12 cellular contexts compared by ENCODE assay signal in the genomic region with DNA sequence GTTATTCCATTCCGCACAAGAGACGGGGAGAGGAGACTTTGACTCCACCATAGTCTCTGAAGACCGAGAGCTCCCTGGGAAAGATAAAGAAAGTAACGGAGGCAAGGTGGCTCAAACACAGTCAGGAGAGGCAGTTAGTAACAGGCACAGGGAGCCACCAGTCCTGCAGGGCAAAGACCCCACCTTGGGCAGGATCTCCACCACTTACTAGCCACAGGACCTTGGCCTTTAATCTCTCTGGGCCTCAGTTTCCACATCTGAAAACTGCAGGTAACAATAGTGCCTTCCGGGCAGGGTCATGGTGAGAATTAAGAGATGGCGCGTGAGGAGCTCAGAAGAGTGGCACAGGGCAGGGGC.
DNase-seq lines count a peak whose midpoint lies in the region; ATAC-seq and TF ChIP-seq lines count a peak whose summit lies in the region.
"Had no signal": no experiment of that assay in that cellular context is flagged by ENCODE, and none has a peak within 500 bp of the region (broad histone marks: within the 10 kb centered on the region; RNA-seq: fewer than 3 reads in every experiment).

No MANE protein-coding gene starts in this region.

- H3K27me3 ChIP-seq in KMS-11 (ENCODE audit: insufficient read depth, low read depth) (no peaks in the 10 kb centered on the region), adrenal gland (no peaks in the 10 kb centered on the region), mesenchymal stem cell (ENCODE audit: control insufficient read depth in 1 of 2, insufficient read depth in 1 of 2, low read length in 2 of 2) (no peaks in the 10 kb centered on the region), stomach (no peaks in the 10 kb centered on the region)

- peak overlapping the region; percentile 94 for H4K91ac ChIP-seq in mesenchymal stem cell (ENCODE audit: low read length)

- H3K27ac ChIP-seq in KMS-11: peak overlapping the region; percentile 99
- H3K27ac ChIP-seq in adrenal gland: peak overlapping the region in 4 of 5 donors; percentile 84 to 96 (median 92)
- peak overlapping the region; percentile 57 for H3K27ac ChIP-seq in mesenchymal stem cell (ENCODE audit: low read length, poor library complexity, severe bottlenecking)
- peak overlapping the region; percentile 82 to 90 (median 85) for H3K27ac ChIP-seq in stomach
- H3K27ac ChIP-seq: HL-60 had no signal

- H2AK5ac ChIP-seq in mesenchymal stem cell (ENCODE audit: low read length, severe bottlenecking): peak overlapping the region; percentile 46

- DNase-seq in adrenal gland: peak in 1 of 7 donors; percentile 57
- no peak for DNase-seq in mesenchymal stem cell
- no peak for DNase-seq in stomach
- DNase-seq in DMS79 (lab: John Stamatoyannopoulos, UW): no peak
- DNase-seq in NOMO-1 treated with DMSO at 0.1 percent for 48 hours (lab: John Stamatoyannopoulos, UW; ENCODE audit: unreplicated experiment): no peak
- DNase-seq in Ammon's horn (ENCODE audit: low spot score): no peak
- DNase-seq: cortex of kidney, DMS153, NCI-H774 had no signal

- peak overlapping the region; percentile 29 to 37 for H3K14ac ChIP-seq in mesenchymal stem cell (ENCODE audit: low read length in 2 of 2)

- WGBS in adrenal gland, 4 donors: 91 to 92% (median 92%) methylated on average over 7 of the region's 7 CpGs
- WGBS in mesenchymal stem cell: 84% methylated on average over 7 of the region's 7 CpGs
- 74 to 89% (median 78%) methylated on average over 7 of the region's 7 CpGs for WGBS in stomach, 5 donors

- H3K36me3 ChIP-seq in KMS-11 (ENCODE audit: insufficient read depth): no peaks in the 10 kb centered on the region
- no peaks in the 10 kb centered on the region for H3K36me3 ChIP-seq in adrenal gland (replicated peaks in 1 of 2)
- peaks cover 0 to 44% of the 10 kb centered on the region in 2 experiments for H3K36me3 ChIP-seq in mesenchymal stem cell (ENCODE audit: control insufficient read depth in 1 of 2, insufficient read depth in 2 of 2, low read depth in 1 of 2, low read length in 2 of 2)
- H3K36me3 ChIP-seq in stomach: no peaks in the 10 kb centered on the region

- H4K8ac ChIP-seq in mesenchymal stem cell (ENCODE audit: low read length): peak overlapping the region; percentile 88

- H3K4ac ChIP-seq in mesenchymal stem cell (ENCODE audit: low read depth in 1 of 2, low read length in 2 of 2): peak overlapping the region; percentile 69 to 85

- H3K9ac ChIP-seq in KMS-11: peak overlapping the region; percentile 97
- no peak overlapping the region for H3K9ac ChIP-seq in mesenchymal stem cell (ENCODE audit: low read length)

- peak overlapping the region; percentile 17 for H2BK15ac ChIP-seq in mesenchymal stem cell (ENCODE audit: low read depth, poor library complexity, severe bottlenecking)

- no peak overlapping the region for H3K23ac ChIP-seq in mesenchymal stem cell (ENCODE audit: low read length in 2 of 2)

- no peak for TF ChIP-seq EP300 in stomach (IDR thresholded peaks at IDR 0.05)

- TF ChIP-seq CTCF in KMS-11 (conservative IDR thresholded peaks at IDR 0.05; ENCODE audit: low read depth, low read length) (no peak), adrenal gland (IDR thresholded peaks at IDR 0.05) (no peak), stomach (IDR thresholded peaks at IDR 0.05) (no peak)

- H2BK120ac ChIP-seq in mesenchymal stem cell (ENCODE audit: low read depth, low read length): peak overlapping the region; percentile 99

- H2BK5ac ChIP-seq in mesenchymal stem cell (ENCODE audit: low read depth, low read length, poor library complexity, severe bottlenecking): peak overlapping the region; percentile 48

- H3K4me2 ChIP-seq in KMS-11: peak overlapping the region; percentile 91
- peak overlapping the region; percentile 20 for H3K4me2 ChIP-seq in mesenchymal stem cell (ENCODE audit: low read length, poor library complexity, severe bottlenecking)

- peak overlapping the region; percentile 81 to 86 for H3K18ac ChIP-seq in mesenchymal stem cell (ENCODE audit: low read depth in 1 of 2, low read length in 2 of 2)

- H3K9me3 ChIP-seq in adrenal gland (replicated peaks in 1 of 3): no peaks in the 10 kb centered on the region
- no peaks in the 10 kb centered on the region for H3K9me3 ChIP-seq in mesenchymal stem cell (ENCODE audit: control insufficient read depth, low read length)
- H3K9me3 ChIP-seq in stomach: no peaks in the 10 kb centered on the region

- peaks cover 23% of the 10 kb centered on the region; the same call in 1 of the 2 replicates for H4K20me1 ChIP-seq in KMS-11 (ENCODE audit: insufficient read depth)

- H2BK12ac ChIP-seq in mesenchymal stem cell (ENCODE audit: low read length in 2 of 2): peak overlapping the region; percentile 51 to 94

- TF ChIP-seq POLR2A in adrenal gland (IDR thresholded peaks at IDR 0.05) (no peak), stomach (IDR thresholded peaks at IDR 0.05) (no peak)

- intact Hi-C loops in adrenal gland (cut with DNase I): no loop called here
- intact Hi-C loops in stomach (cut with DNase I; ENCODE audit: low total_unique reads): no loop called here

- ATAC-seq in GM21786 (IDR thresholded peaks at IDR 0.05; ENCODE audit: unreplicated experiment): no peak

- H3K4me3 ChIP-seq in KMS-11 (IDR thresholded peaks at IDR 0.05; ENCODE audit: insufficient read depth, low read depth, low read length): peak overlapping the region; percentile 27
- H3K4me3 ChIP-seq in adrenal gland: no peak overlapping the region
- H3K4me3 ChIP-seq in mesenchymal stem cell (ENCODE audit: insufficient read depth in 1 of 2, low read depth in 1 of 2, low read length in 2 of 2): no peak overlapping the region
- no peak overlapping the region for H3K4me3 ChIP-seq in stomach

- no peak overlapping the region for H2AFZ ChIP-seq in KMS-11 (ENCODE audit: low read depth)
- no peak overlapping the region for H2AFZ ChIP-seq in mesenchymal stem cell (ENCODE audit: low read depth, low read length)

- H3K4me1 ChIP-seq in KMS-11 (ENCODE audit: low read depth, poor library complexity, severe bottlenecking): peaks cover 46% of the 10 kb centered on the region
- H3K4me1 ChIP-seq in adrenal gland (replicated peaks in 1 of 2): peaks cover 42 to 79% of the 10 kb centered on the region in 2 donors
- peaks cover 55% of the 10 kb centered on the region for H3K4me1 ChIP-seq in mesenchymal stem cell (ENCODE audit: control insufficient read depth, insufficient read depth, low read depth, low read length)
- peaks cover 80 to 99% (median 89%) of the 10 kb centered on the region in 4 donors for H3K4me1 ChIP-seq in stomach

- H3K79me1 ChIP-seq in mesenchymal stem cell (replicated peaks; ENCODE audit: low read length, poor library complexity, severe bottlenecking): peaks cover 53% of the 10 kb centered on the region

- H3K79me2 ChIP-seq in KMS-11 (ENCODE audit: insufficient read depth, low read depth): peaks cover 48% of the 10 kb centered on the region
